Comparison of ENCODE assay signal across 10 cellular contexts in the genomic region with DNA sequence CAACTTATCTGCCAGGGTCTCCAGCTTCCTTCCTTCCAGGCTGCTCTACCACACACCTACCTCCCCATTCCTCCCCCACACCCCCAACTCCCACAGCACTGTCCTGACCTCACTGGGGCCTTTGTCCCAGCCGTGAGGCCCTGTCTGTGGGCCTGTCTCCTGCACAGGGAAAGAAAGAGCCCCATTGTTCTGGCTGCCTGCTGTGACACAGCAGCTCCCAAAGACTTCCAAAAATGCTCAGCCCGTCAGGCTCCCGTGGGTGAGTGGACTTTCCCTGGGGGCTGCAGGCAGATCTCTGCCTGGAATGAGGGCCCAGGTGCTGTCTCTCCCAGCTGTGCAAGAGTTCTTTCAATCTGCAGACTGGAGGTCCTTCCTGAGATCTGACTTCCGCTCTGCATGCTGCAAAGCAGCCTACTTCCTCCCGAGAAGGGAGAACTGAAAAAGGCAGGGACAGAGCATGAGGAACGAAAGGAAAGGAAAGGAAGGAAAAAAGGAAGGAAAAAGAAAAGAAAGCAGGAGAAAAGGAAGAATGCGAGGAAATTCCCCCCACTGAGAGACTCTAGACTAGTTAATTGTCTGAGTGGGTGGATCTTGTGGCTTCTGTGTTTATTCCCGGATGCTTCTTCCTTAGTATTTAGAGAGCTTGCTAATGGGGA. TPM values are rescaled to one million over a fixed set of nuclear protein-coding genes. Genes with fewer than 3 reads are reported as not detected.
DNase-seq lines count a peak whose midpoint lies in the region; ATAC-seq, FAIRE-seq and TF ChIP-seq lines count a peak whose summit lies in the region.
"Had no signal": no experiment of that assay in that cellular context is flagged by ENCODE, and none has a peak within 500 bp of the region (broad histone marks: within the 10 kb centered on the region; RNA-seq: fewer than 3 reads in every experiment).

No MANE protein-coding gene starts in this region.

- POLR2A ChIA-PET in A549 (lab: Yijun Ruan, JAX) = interaction anchor here (0.7 to 1.6 kb wide), 9 partner anchors 10 to 205 kb away, joined by 3 to 10 read pairs (median 3); a partner anchor contains a TSS

- no peak overlapping the region for H3K4me3 ChIP-seq in A549
- H3K4me3 ChIP-seq in HUES48 (ENCODE audit: low read depth, low read length) = no peak overlapping the region
- H3K4me3 ChIP-seq in brain microvascular endothelial cell (ENCODE audit: low read depth, low read length) = no peak overlapping the region

- H3K36me3 Mint-ChIP-seq in mesothelial cell of epicardium = no peaks in the 10 kb centered on the region

- no peaks in the 10 kb centered on the region for H3K9me3 ChIP-seq in A549
- H3K9me3 ChIP-seq in HUES48 (ENCODE audit: control insufficient read depth, insufficient read depth, low read length) = no peaks in the 10 kb centered on the region

- H3K9ac ChIP-seq in HUES48 (ENCODE audit: low read depth, low read length) = peak overlapping the region; percentile 24; the same call in 1 of the 2 replicates

- in situ Hi-C loops in brain microvascular endothelial cell (cut with HindIII; ENCODE audit: low pct_ligation_motif_present, low sequenced_read_pairs) = no loop called here

- H3K27ac ChIP-seq in A549 (peak overlapping the region; percentile 97), HUES48 (ENCODE audit: low read depth, low read length) (peak overlapping the region; percentile 91), brain microvascular endothelial cell (peak overlapping the region; percentile 65)

- H3K27me3 ChIP-seq in HUES48 (ENCODE audit: control insufficient read depth, insufficient read depth, low read length) = peaks cover 17% of the 10 kb centered on the region
- H3K27me3 ChIP-seq in brain microvascular endothelial cell (replicated peaks) = no peaks in the 10 kb centered on the region

- H3K36me3 ChIP-seq in HUES48 (ENCODE audit: control insufficient read depth, insufficient read depth, low read length) = no peaks in the 10 kb centered on the region
- H3K36me3 ChIP-seq in brain microvascular endothelial cell (replicated peaks) = no peaks in the 10 kb centered on the region

- DNase-seq in A549 (ENCODE audit: low read depth in 1 of 2, low spot score in 1 of 2) (no peak), brain microvascular endothelial cell (peak; percentile 14), mesothelial cell of epicardium (ENCODE audit: low spot score in 2 of 2, unreplicated experiment in 2 of 2) (no peak), OCI-M2 (lab: John Stamatoyannopoulos, UW; ENCODE audit: unreplicated experiment) (no peak), HuH-7 (ENCODE audit: low spot score) (no peak)
- DNase-seq: NCI-H1092 treated with DMSO at 0.1 percent for 48 hours had no signal

- peaks cover 68% of the 10 kb centered on the region for H3K4me1 Mint-ChIP-seq in mesothelial cell of epicardium

- WGBS in A549 (ENCODE audit: missing lambda C conversion rate) = 48% methylated on average over 8 of the region's 8 CpGs

- peak overlapping the region; percentile 100 for H3K4me2 ChIP-seq in A549

- TF ChIP-seq POLR2A in A549 (IDR thresholded peaks at IDR 0.05; ENCODE audit: low read length) = no peak

- peak overlapping the region; percentile 87 for H3K27ac Mint-ChIP-seq in mesothelial cell of epicardium

- ATAC-seq in A549 (no peak), HG03565 (IDR thresholded peaks at IDR 0.05; ENCODE audit: unreplicated experiment) (no peak), HG03442 (IDR thresholded peaks at IDR 0.05; ENCODE audit: unreplicated experiment) (no peak)

- TF ChIP-seq RAD21 in A549 (conservative IDR thresholded peaks at IDR 0.05 in 1 of 2, IDR thresholded peaks at IDR 0.05 in 1 of 2) = no peak

- H3K27me3 Mint-ChIP-seq in mesothelial cell of epicardium (ENCODE audit: low read depth) = peaks cover 21% of the 10 kb centered on the region

- TF ChIP-seq CTCF in A549 (IDR thresholded peaks at IDR 0.05) (no peak), brain microvascular endothelial cell (IDR thresholded peaks at IDR 0.05; ENCODE audit: low read depth, low read length, missing control alignments) (no peak), mesothelial cell of epicardium (IDR thresholded peaks at IDR 0.05; ENCODE audit: unreplicated experiment) (no peak)

- TF ChIP-seq EP300 in A549 (IDR thresholded peaks at IDR 0.05) = no peak

- H3K4me1 ChIP-seq in A549 (peaks cover 70% of the 10 kb centered on the region), HUES48 (ENCODE audit: control insufficient read depth, insufficient read depth, low read length) (peaks cover 60% of the 10 kb centered on the region)

- CTCF ChIA-PET in A549 (lab: Yijun Ruan, JAX) = interaction anchor here (0.9 to 15.2 kb wide), 13 partner anchors 12 to 266 kb away, joined by 3 to 402 read pairs (median 11); a partner anchor contains a TSS

- no peak overlapping the region for H3K4me3 Mint-ChIP-seq in mesothelial cell of epicardium

- FAIRE-seq in A549 (lab: Jason Lieb, UNC) = no peak

- no peaks in the 10 kb centered on the region for H3K9me3 Mint-ChIP-seq in mesothelial cell of epicardium

TF ChIP-seq in A549, 52 proteins besides CTCF, POLR2A, EP300 and RAD21:
- TF ChIP-seq ZSCAN20 (CRISPR knock-in tag; IDR thresholded peaks at IDR 0.05) (no peak), EHMT2 (IDR thresholded peaks at IDR 0.05; ENCODE audit: low read depth) (no peak), TP53 (CRISPR knock-in tag; IDR thresholded peaks at IDR 0.05) (no peak), FOSB (CRISPR knock-in tag; IDR thresholded peaks at IDR 0.05) (no peak), GATA3 (IDR thresholded peaks at IDR 0.05; ENCODE audit: borderline replicate concordance) (no peak), JUN (IDR thresholded peaks at IDR 0.05) (no peak), HOXB13 (CRISPR knock-in tag; IDR thresholded peaks at IDR 0.05; ENCODE audit: low read depth) (no peak), SMC3 (IDR thresholded peaks at IDR 0.05) (no peak)

RNA-seq across cellular contexts. Expression of a gene that starts 15.1 kb away (rescaled TPM):
- polyA plus RNA-seq in A549 (2011; rRNA removed) (0.57 and 0.65 TPM in 2 replicates), A549 (2017; fragmentation: RNase III; extraction: RNeasy Plus Mini Kit Qiagen cat#74134 plus additional on column Dnase treatment) (2.1 to 2.8 TPM (median 2.1 TPM) in 3 replicates)
- 0.34 and 0.39 TPM in 2 replicates for polyA plus RNA-seq in A549 (2012; cell fraction: cytosol; rRNA removed)
- polyA plus RNA-seq in A549 (2012; cell fraction: nucleus; rRNA removed) = 2.5 and 2.7 TPM in 2 replicates
- polyA minus RNA-seq in A549 (2011; rRNA and poly(A)+ RNA removed) = 0.45 and 0.54 TPM in 2 replicates
- 53.8 to 56.9 TPM (median 56.8 TPM) in 3 replicates for total RNA-seq in mesothelial cell of epicardium

RNA-seq across cellular contexts. Expression of a gene that starts 20.1 kb away (rescaled TPM):
- polyA plus RNA-seq in A549 (2011; rRNA removed) = 0.12 TPM in 1 of 2 replicates, not detected in the other
- polyA plus RNA-seq in A549 (2012; cell fraction: cytosol; rRNA removed) = 0.03 TPM in 1 of 2 replicates, not detected in the other
- polyA plus RNA-seq in A549 (2012; cell fraction: nucleus; rRNA removed) = 0.07 and 0.18 TPM in 2 replicates
- polyA plus RNA-seq in A549 (2017; fragmentation: RNase III; extraction: RNeasy Plus Mini Kit Qiagen cat#74134 plus additional on column Dnase treatment) = not detected in 3 replicates
- not detected in 2 replicates for polyA minus RNA-seq in A549 (2011; rRNA and poly(A)+ RNA removed)
- total RNA-seq in mesothelial cell of epicardium = 0.54 to 0.85 TPM (median 0.78 TPM) in 3 replicates
- total RNA-seq: epithelial cell of proximal tubule had no signal

RNA-seq across cellular contexts. Expression of a gene that starts 42.8 kb away (rescaled TPM):
- 0.11 and 0.23 TPM in 2 replicates for polyA plus RNA-seq in A549 (2011; rRNA removed)
- 0.08 and 0.09 TPM in 2 replicates for polyA plus RNA-seq in A549 (2012; cell fraction: cytosol; rRNA removed)
- polyA plus RNA-seq in A549 (2012; cell fraction: nucleus; rRNA removed) = 1.4 and 1.8 TPM in 2 replicates
- polyA plus RNA-seq in A549 (2017; fragmentation: RNase III; extraction: RNeasy Plus Mini Kit Qiagen cat#74134 plus additional on column Dnase treatment) = 0.10 to 0.16 TPM (median 0.13 TPM) in 3 replicates
- polyA minus RNA-seq in A549 (2011; rRNA and poly(A)+ RNA removed) = not detected in 2 replicates
- total RNA-seq in mesothelial cell of epicardium = 0.76 to 1.2 TPM (median 1.2 TPM) in 3 replicates
- total RNA-seq: epithelial cell of proximal tubule had no signal

RNA-seq across cellular contexts. Expression of a gene that starts 43.3 kb away (rescaled TPM):
- 1.4 and 1.7 TPM in 2 replicates for polyA plus RNA-seq in A549 (2011; rRNA removed)
- 2.9 and 3.8 TPM in 2 replicates for polyA plus RNA-seq in A549 (2012; cell fraction: cytosol; rRNA removed)
- polyA plus RNA-seq in A549 (2012; cell fraction: nucleus; rRNA removed) = 6.1 and 8.7 TPM in 2 replicates
- 15.6 to 19.1 TPM (median 17.9 TPM) in 3 replicates for polyA plus RNA-seq in A549 (2017; fragmentation: RNase III; extraction: RNeasy Plus Mini Kit Qiagen cat#74134 plus additional on column Dnase treatment)
- 1.0 TPM in 1 of 2 replicates, not detected in the other for polyA minus RNA-seq in A549 (2011; rRNA and poly(A)+ RNA removed)
- total RNA-seq in mesothelial cell of epicardium = 676 to 704 TPM (median 686 TPM) in 3 replicates
